27 cellular contexts compared by ENCODE assay signal in the genomic region with DNA sequence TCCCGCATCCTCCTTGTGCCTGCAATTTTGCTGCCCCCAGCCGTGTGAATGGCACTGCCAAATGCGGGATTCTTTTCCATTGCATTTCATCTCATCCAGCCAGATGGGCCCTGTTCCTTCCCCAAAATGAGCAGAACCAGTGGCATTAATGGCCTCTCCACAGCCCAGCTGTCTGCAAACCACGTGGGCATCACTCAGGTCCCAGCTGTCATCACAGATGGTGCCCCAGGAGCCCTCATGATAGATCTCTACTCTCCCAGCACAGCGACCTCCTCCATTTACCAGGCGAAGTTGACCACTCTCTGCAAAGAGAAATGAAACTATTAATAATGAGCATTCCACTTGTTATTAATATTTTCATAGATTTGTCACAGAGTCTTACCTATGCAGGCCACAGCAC. TPM values are rescaled to one million over a fixed set of nuclear protein-coding genes. Genes with fewer than 3 reads are reported as not detected.
"Had no signal": no experiment of that assay in that cellular context is flagged by ENCODE, and none has a peak within 500 bp of the region (broad histone marks: within the 10 kb centered on the region; RNA-seq: fewer than 3 reads in every experiment).

No MANE protein-coding gene starts in this region.

- ATAC-seq: effector memory CD8-positive, alpha-beta T cell; left lobe of liver; mucosa of descending colon; naive thymus-derived CD4-positive, alpha-beta T cell; sciatic nerve had no signal

- H3K36me3 ChIP-seq: esophagus squamous epithelium, neural progenitor cell, prostate gland, right atrium auricular region, stomach, thyroid gland, vagina had no signal

- H3K27me3 ChIP-seq: esophagus squamous epithelium, neural progenitor cell, right atrium auricular region, stomach, thyroid gland, vagina had no signal

- DNase-seq: effector memory CD8-positive, alpha-beta T cell; erythroblast; esophagus squamous epithelium; foreskin melanocyte; head of caudate nucleus; kidney; mucosa of descending colon; naive thymus-derived CD4-positive, alpha-beta T cell; stimulated activated CD4-positive, alpha-beta T cell treated with anti-CD3 and anti-CD28 coated beads, Interleukin-2, amount 100 ng/mL, for 24 hours; stimulated activated CD4-positive, alpha-beta T cell treated with anti-CD3 and anti-CD28 coated beads, Interleukin-4, amount 100 ng/mL, for 24 hours; stimulated activated naive CD4-positive, alpha-beta T cell treated with Interleukin-2 at 50 U/mL for 16 hours; stomach; thyroid gland; trophoblast cell had no signal

- H3K36me3 Mint-ChIP-seq: memory B cell; mesothelial cell of epicardium; naive thymus-derived CD4-positive, alpha-beta T cell; neural progenitor cell; stimulated activated effector memory CD8-positive, alpha-beta T cell treated with anti-CD3 and anti-CD28 coated beads, Interleukin-12 subunit alpha, Interleukin-12 subunit beta, amount 100 ng/mL, for 72 hours had no signal

- H3K9me3 Mint-ChIP-seq: effector memory CD8-positive, alpha-beta T cell; memory B cell; mesothelial cell of epicardium; naive thymus-derived CD4-positive, alpha-beta T cell; nephron; neural progenitor cell; stimulated activated effector memory CD8-positive, alpha-beta T cell treated with anti-CD3 and anti-CD28 coated beads, Interleukin-12 subunit alpha, Interleukin-12 subunit beta, amount 100 ng/mL, for 72 hours had no signal

- H3K4me3 ChIP-seq: esophagus squamous epithelium, lung, mucosa of descending colon, neural progenitor cell, prostate gland, right atrium auricular region, stomach, thyroid gland, vagina had no signal

- H3K4me1 ChIP-seq: esophagus squamous epithelium, neural progenitor cell, parathyroid adenoma, prostate gland, right atrium auricular region, stomach, thyroid gland, vagina had no signal

- H3K4me3 Mint-ChIP-seq: effector memory CD8-positive, alpha-beta T cell; memory B cell; mesothelial cell of epicardium; naive thymus-derived CD4-positive, alpha-beta T cell; nephron; neural progenitor cell; stimulated activated effector memory CD8-positive, alpha-beta T cell treated with anti-CD3 and anti-CD28 coated beads, Interleukin-12 subunit alpha, Interleukin-12 subunit beta, amount 100 ng/mL, for 72 hours had no signal

- H3K27ac ChIP-seq: esophagus squamous epithelium, neural progenitor cell, parathyroid adenoma, prostate gland, right atrium auricular region, stomach, thyroid gland, vagina had no signal

- H3K27ac Mint-ChIP-seq: effector memory CD8-positive, alpha-beta T cell; memory B cell; mesothelial cell of epicardium; naive thymus-derived CD4-positive, alpha-beta T cell; nephron; neural progenitor cell; stimulated activated effector memory CD8-positive, alpha-beta T cell treated with anti-CD3 and anti-CD28 coated beads, Interleukin-12 subunit alpha, Interleukin-12 subunit beta, amount 100 ng/mL, for 72 hours had no signal

- H2AFZ ChIP-seq: neural progenitor cell, parathyroid adenoma had no signal

- H3K4me1 Mint-ChIP-seq: memory B cell; mesothelial cell of epicardium; naive thymus-derived CD4-positive, alpha-beta T cell; nephron; neural progenitor cell; stimulated activated effector memory CD8-positive, alpha-beta T cell treated with anti-CD3 and anti-CD28 coated beads, Interleukin-12 subunit alpha, Interleukin-12 subunit beta, amount 100 ng/mL, for 72 hours had no signal

- H3K79me2 ChIP-seq: parathyroid adenoma had no signal

- H3K4me2 ChIP-seq: neural progenitor cell had no signal

RNA-seq across cellular contexts. Expression of gene CD163, which starts 17.1 kb away (rescaled TPM):
- total RNA-seq: dermis microvascular lymphatic vessel endothelial cell had no signal

RNA-seq across cellular contexts. Expression of gene CD163L1, which starts 42.6 kb away (rescaled TPM):
- polyA plus RNA-seq: naive thymus-derived CD4-positive, alpha-beta T cell had no signal
